In genomic region chr5:112742424-112742823, GRCh38 we compare ENCODE assay signal across 13 cellular contexts. TPM values are rescaled to one million over a fixed set of nuclear protein-coding genes. Genes with fewer than 3 reads are reported as not detected.
DNase-seq lines count a peak whose midpoint lies in the region; ATAC-seq and TF ChIP-seq lines count a peak whose summit lies in the region.
"Had no signal": no experiment of that assay in that cellular context is flagged by ENCODE, and none has a peak within 500 bp of the region (broad histone marks: within the 10 kb centered on the region; RNA-seq: fewer than 3 reads in every experiment).

No MANE protein-coding gene starts in this region.

- CTCF ChIA-PET in activated CD8-positive, alpha-beta T cell treated with anti-CD3 and anti-CD28 coated beads for 36 hours (lab: Charles Lee), result no interaction called here
- CTCF ChIA-PET in activated CD8-positive, alpha-beta T cell treated with anti-CD3 and anti-CD28 coated beads, Interleukin-2, amount 10 ng/mL, durations not matched to agents 7 days and 5 days (lab: Charles Lee), result no interaction called here

- H3K4me3 Mint-ChIP-seq in activated CD8-positive, alpha-beta T cell treated with anti-CD3 and anti-CD28 coated beads for 36 hours, result no peak overlapping the region
- H3K4me3 Mint-ChIP-seq in activated CD8-positive, alpha-beta T cell treated with anti-CD3 and anti-CD28 coated beads, Interleukin-2, amount 10 ng/mL, durations not matched to agents 7 days and 5 days, result no peak overlapping the region
- no peak overlapping the region for H3K4me3 Mint-ChIP-seq in natural killer cell treated with Interleukin-12 subunit alpha and Interleukin-12 subunit beta and Interleukin-15 and Interleukin-18, amount 100 ng/mL, for 72 hours
- H3K4me3 Mint-ChIP-seq: nephron had no signal

- no peaks in the 10 kb centered on the region for H3K9me3 Mint-ChIP-seq in activated CD8-positive, alpha-beta T cell treated with anti-CD3 and anti-CD28 coated beads for 36 hours
- no peaks in the 10 kb centered on the region for H3K9me3 Mint-ChIP-seq in activated CD8-positive, alpha-beta T cell treated with anti-CD3 and anti-CD28 coated beads, Interleukin-2, amount 10 ng/mL, durations not matched to agents 7 days and 5 days (ENCODE audit: insufficient read depth)
- H3K9me3 Mint-ChIP-seq in natural killer cell treated with Interleukin-12 subunit alpha and Interleukin-12 subunit beta and Interleukin-15 and Interleukin-18, amount 100 ng/mL, for 72 hours, result no peaks in the 10 kb centered on the region
- H3K9me3 Mint-ChIP-seq: nephron had no signal

- TF ChIP-seq CTCF in activated CD8-positive, alpha-beta T cell treated with anti-CD3 and anti-CD28 coated beads for 36 hours (IDR thresholded peaks at IDR 0.05), result no peak

- H3K27ac Mint-ChIP-seq in activated CD8-positive, alpha-beta T cell treated with anti-CD3 and anti-CD28 coated beads for 36 hours, result no peak overlapping the region
- H3K27ac Mint-ChIP-seq in activated CD8-positive, alpha-beta T cell treated with anti-CD3 and anti-CD28 coated beads, Interleukin-2, amount 10 ng/mL, durations not matched to agents 7 days and 5 days, result no peak overlapping the region
- no peak overlapping the region for H3K27ac Mint-ChIP-seq in natural killer cell treated with Interleukin-12 subunit alpha and Interleukin-12 subunit beta and Interleukin-15 and Interleukin-18, amount 100 ng/mL, for 72 hours
- H3K27ac Mint-ChIP-seq: nephron had no signal

- no peaks in the 10 kb centered on the region for H3K27me3 Mint-ChIP-seq in activated CD8-positive, alpha-beta T cell treated with anti-CD3 and anti-CD28 coated beads for 36 hours
- H3K27me3 Mint-ChIP-seq in activated CD8-positive, alpha-beta T cell treated with anti-CD3 and anti-CD28 coated beads, Interleukin-2, amount 10 ng/mL, durations not matched to agents 7 days and 5 days (ENCODE audit: low read depth), result no peaks in the 10 kb centered on the region
- no peaks in the 10 kb centered on the region for H3K27me3 Mint-ChIP-seq in natural killer cell treated with Interleukin-12 subunit alpha and Interleukin-12 subunit beta and Interleukin-15 and Interleukin-18, amount 100 ng/mL, for 72 hours

- POLR2A ChIA-PET in activated CD8-positive, alpha-beta T cell treated with anti-CD3 and anti-CD28 coated beads for 36 hours (lab: Charles Lee), result no interaction called here
- POLR2A ChIA-PET in activated CD8-positive, alpha-beta T cell treated with anti-CD3 and anti-CD28 coated beads, Interleukin-2, amount 10 ng/mL, durations not matched to agents 7 days and 5 days (lab: Charles Lee), result no interaction called here

- DNase-seq in activated CD8-positive, alpha-beta T cell treated with anti-CD3 and anti-CD28 coated beads for 36 hours, result peak; percentile 7
- no peak for DNase-seq in activated CD8-positive, alpha-beta T cell treated with anti-CD3 and anti-CD28 coated beads, Interleukin-2, amount 10 ng/mL, durations not matched to agents 7 days and 5 days
- DNase-seq in anterior cingulate cortex (lab: John Stamatoyannopoulos, UW) (peak in 46 of 58 donors; percentile 1 to 84 (median 44)), hippocampal formation (lab: John Stamatoyannopoulos, UW) (peak; percentile 74 to 83), superior temporal gyrus (ENCODE audit: extremely low spot score) (peak; percentile 94), NCI-H1694 (lab: John Stamatoyannopoulos, UW) (no peak), NCI-H446 treated with DMSO at 0.1 percent for 48 hours (lab: John Stamatoyannopoulos, UW) (no peak)
- no peak for DNase-seq in natural killer cell treated with Interleukin-12 subunit alpha and Interleukin-12 subunit beta and Interleukin-15 and Interleukin-18, amount 100 ng/mL, for 72 hours (ENCODE audit: low spot score)
- DNase-seq: activated CD8-positive, alpha-beta memory T cell treated with anti-CD3 and anti-CD28 coated beads for 24 hours; COR-L47; left colon; SIG-M5 had no signal

- intact Hi-C loops in activated CD8-positive, alpha-beta T cell treated with anti-CD3 and anti-CD28 coated beads for 36 hours (cut with micrococcal nuclease), result no loop called here

- peak; percentile 13 for ATAC-seq in activated CD8-positive, alpha-beta T cell treated with anti-CD3 and anti-CD28 coated beads for 36 hours
- no peak for ATAC-seq in activated CD8-positive, alpha-beta T cell treated with anti-CD3 and anti-CD28 coated beads, Interleukin-2, amount 10 ng/mL, durations not matched to agents 7 days and 5 days
- ATAC-seq in natural killer cell treated with Interleukin-12 subunit alpha and Interleukin-12 subunit beta and Interleukin-15 and Interleukin-18, amount 100 ng/mL, for 72 hours, result no peak
- ATAC-seq: left colon had no signal

- peaks cover 5% of the 10 kb centered on the region for H3K36me3 Mint-ChIP-seq in activated CD8-positive, alpha-beta T cell treated with anti-CD3 and anti-CD28 coated beads for 36 hours (ENCODE audit: low read depth)
- no peaks in the 10 kb centered on the region for H3K36me3 Mint-ChIP-seq in activated CD8-positive, alpha-beta T cell treated with anti-CD3 and anti-CD28 coated beads, Interleukin-2, amount 10 ng/mL, durations not matched to agents 7 days and 5 days (ENCODE audit: low read depth)
- no peaks in the 10 kb centered on the region for H3K36me3 Mint-ChIP-seq in natural killer cell treated with Interleukin-12 subunit alpha and Interleukin-12 subunit beta and Interleukin-15 and Interleukin-18, amount 100 ng/mL, for 72 hours

- peaks cover 24% of the 10 kb centered on the region for H3K4me1 Mint-ChIP-seq in activated CD8-positive, alpha-beta T cell treated with anti-CD3 and anti-CD28 coated beads for 36 hours (ENCODE audit: low read depth)
- H3K4me1 Mint-ChIP-seq in activated CD8-positive, alpha-beta T cell treated with anti-CD3 and anti-CD28 coated beads, Interleukin-2, amount 10 ng/mL, durations not matched to agents 7 days and 5 days (ENCODE audit: low read depth), result peaks cover 15% of the 10 kb centered on the region
- peaks cover 21 to 27% of the 10 kb centered on the region in 2 donors for H3K4me1 Mint-ChIP-seq in natural killer cell treated with Interleukin-12 subunit alpha and Interleukin-12 subunit beta and Interleukin-15 and Interleukin-18, amount 100 ng/mL, for 72 hours (ENCODE audit: low read depth in 2 of 2)

RNA-seq across cellular contexts. Expression of gene APC, which starts 4.7 kb away (rescaled TPM):
- 10 to 100 TPM; 18.7 to 19.0 TPM for total RNA-seq in activated CD8-positive, alpha-beta T cell treated with anti-CD3 and anti-CD28 coated beads for 36 hours
- total RNA-seq in activated CD8-positive, alpha-beta T cell treated with anti-CD3 and anti-CD28 coated beads, Interleukin-2, amount 10 ng/mL, durations not matched to agents 7 days and 5 days, result 10 to 100 TPM; 21.5 to 24.5 TPM
- 10 to 100 TPM; 31.8 to 38.5 TPM for total RNA-seq in natural killer cell treated with Interleukin-12 subunit alpha and Interleukin-12 subunit beta and Interleukin-15 and Interleukin-18, amount 100 ng/mL, for 72 hours

Comparison
In these comparisons a context has a peak if more than half of its experiments do, and no peak if none do; other contexts are left out.
1. DNase-seq: peak in activated CD8-positive, alpha-beta T cell treated with anti-CD3 and anti-CD28 coated beads for 36 hours (single experiment), anterior cingulate cortex (46 of 58), hippocampal formation (2 of 2) and superior temporal gyrus (single experiment); none in activated CD8-positive, alpha-beta T cell treated with anti-CD3 and anti-CD28 coated beads, Interleukin-2, amount 10 ng/mL, durations not matched to agents 7 days and 5 days (single experiment), NCI-H1694 (single experiment), natural killer cell treated with Interleukin-12 subunit alpha and Interleukin-12 subunit beta and Interleukin-15 and Interleukin-18, amount 100 ng/mL, for 72 hours (single experiment) and NCI-H446 treated with DMSO at 0.1 percent for 48 hours (single experiment).